8 cellular contexts compared by ENCODE assay signal in the genomic region with DNA sequence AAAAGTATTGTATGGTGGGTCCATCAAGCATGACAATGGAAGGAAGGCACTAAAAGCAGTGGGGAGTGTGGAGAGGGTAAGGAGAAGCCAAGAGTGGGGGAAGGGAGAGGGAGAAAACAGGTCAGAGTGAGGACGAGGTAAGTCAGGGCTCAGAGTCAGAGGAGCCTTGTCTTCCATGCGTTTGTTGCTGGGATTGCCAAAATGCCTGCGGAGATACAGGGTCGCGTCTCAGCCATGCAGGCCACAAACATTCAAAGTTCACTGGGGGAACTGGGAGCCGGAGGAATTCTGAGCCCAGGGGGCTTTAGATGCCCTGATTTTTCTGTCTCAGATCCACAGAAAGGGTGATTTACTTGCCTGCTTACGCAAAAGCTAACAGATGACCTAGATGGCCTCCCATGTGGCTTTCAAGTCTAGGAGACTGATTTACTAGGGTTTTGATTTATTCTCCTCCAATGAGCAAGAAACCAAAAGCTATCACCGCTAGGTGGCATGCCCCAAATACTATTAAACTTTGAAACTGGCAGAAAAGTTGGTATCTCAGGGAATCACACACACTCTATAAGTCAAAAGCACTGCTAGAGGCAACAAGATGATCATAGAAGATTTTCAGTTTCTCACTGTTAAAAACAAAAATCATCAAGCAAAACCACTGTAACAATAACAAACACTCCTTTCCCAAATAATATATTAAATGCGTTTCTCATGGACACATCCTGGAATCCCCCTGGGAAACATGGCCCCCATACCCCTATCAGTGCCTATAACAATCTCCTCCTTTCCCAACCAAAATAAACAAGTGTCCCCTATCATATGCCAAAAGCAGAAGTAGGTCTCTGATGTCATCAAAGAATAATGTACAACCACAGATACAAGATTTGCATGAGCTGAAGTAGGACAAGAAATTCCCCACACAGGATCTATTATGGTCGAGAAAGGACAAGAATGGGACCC. TPM values are rescaled to one million over a fixed set of nuclear protein-coding genes. Genes with fewer than 3 reads are reported as not detected.
DNase-seq lines count a peak whose midpoint lies in the region; ATAC-seq and TF ChIP-seq lines count a peak whose summit lies in the region.

No MANE protein-coding gene starts in this region.

- no peaks in the 10 kb centered on the region for H3K9me3 ChIP-seq in OCI-LY1 (ENCODE audit: low read length)

- TF ChIP-seq CTCF in OCI-LY1 (IDR thresholded peaks at IDR 0.05; ENCODE audit: low read length): peak; percentile 71
- peak; percentile 90 for TF ChIP-seq CTCF in foreskin keratinocyte (conservative IDR thresholded peaks at IDR 0.05)

- no peaks in the 10 kb centered on the region for H3K27me3 Mint-ChIP-seq in activated T-helper 17 cell treated with anti-CD3 and anti-CD28 coated beads, Interleukin-2, amount 50 U/mL, for 72 hours

- no peaks in the 10 kb centered on the region for H3F3A ChIP-seq in OCI-LY1 (ENCODE audit: insufficient read depth, low read length)

- H3K36me3 Mint-ChIP-seq in activated T-helper 17 cell treated with anti-CD3 and anti-CD28 coated beads, Interleukin-2, amount 50 U/mL, for 72 hours (ENCODE audit: low read depth): no peaks in the 10 kb centered on the region

- H3K27me3 ChIP-seq in OCI-LY1 (ENCODE audit: insufficient read depth, low read length) (no peaks in the 10 kb centered on the region), foreskin keratinocyte (no peaks in the 10 kb centered on the region)

- no peaks in the 10 kb centered on the region for H4K20me1 ChIP-seq in OCI-LY1 (ENCODE audit: insufficient read depth, low read length)

- peak; percentile 65 for DNase-seq in DMS114 treated with DMSO at 0.1 percent for 48 hours (lab: John Stamatoyannopoulos, UW; ENCODE audit: unreplicated experiment)
- peak; percentile 31 to 63 for DNase-seq in foreskin keratinocyte
- DNase-seq in non-pigmented ciliary epithelial cell (ENCODE audit: low read depth): peak; percentile 53
- DNase-seq in DMS79 treated with DMSO at 0.1 percent for 48 hours (lab: John Stamatoyannopoulos, UW): no peak

- H3K4me2 ChIP-seq in OCI-LY1 (ENCODE audit: low read length): no peak overlapping the region

- peak overlapping the region; percentile 59 for H3K4me3 Mint-ChIP-seq in activated T-helper 17 cell treated with anti-CD3 and anti-CD28 coated beads, Interleukin-2, amount 50 U/mL, for 72 hours

- no peak overlapping the region for H3K4me3 ChIP-seq in OCI-LY1 (ENCODE audit: low read depth, low read length, poor library complexity, severe bottlenecking)

- peak overlapping the region; percentile 87 for H3K27ac Mint-ChIP-seq in activated T-helper 17 cell treated with anti-CD3 and anti-CD28 coated beads, Interleukin-2, amount 50 U/mL, for 72 hours

- no peaks in the 10 kb centered on the region for H3K36me3 ChIP-seq in OCI-LY1 (ENCODE audit: insufficient read depth, low read length)

- H3K4me1 ChIP-seq in OCI-LY1 (ENCODE audit: insufficient read depth, low read length, severe bottlenecking) (peaks cover 10% of the 10 kb centered on the region), foreskin keratinocyte (no peaks in the 10 kb centered on the region)

- no peak overlapping the region for H3K9ac ChIP-seq in OCI-LY1 (ENCODE audit: low read length)

- H3K4me1 Mint-ChIP-seq in activated T-helper 17 cell treated with anti-CD3 and anti-CD28 coated beads, Interleukin-2, amount 50 U/mL, for 72 hours: peaks cover 22% of the 10 kb centered on the region

- no peaks in the 10 kb centered on the region for H3K9me3 Mint-ChIP-seq in activated T-helper 17 cell treated with anti-CD3 and anti-CD28 coated beads, Interleukin-2, amount 50 U/mL, for 72 hours

- ATAC-seq in GM19452 (IDR thresholded peaks at IDR 0.05; ENCODE audit: unreplicated experiment) (peak; percentile 80), HG03469 (IDR thresholded peaks at IDR 0.05; ENCODE audit: unreplicated experiment) (peak; percentile 74), foreskin keratinocyte (peak; percentile 56)
- ATAC-seq in activated T-helper 17 cell treated with anti-CD3 and anti-CD28 coated beads, Interleukin-2, amount 50 U/mL, for 72 hours (replicated peaks): peak; percentile 87

- H3K9me2 ChIP-seq in OCI-LY1 (ENCODE audit: low read depth, low read length): no peaks in the 10 kb centered on the region

- H3K79me2 ChIP-seq in OCI-LY1 (ENCODE audit: insufficient read depth, low read length): no peaks in the 10 kb centered on the region

- no peak overlapping the region for H3K27ac ChIP-seq in OCI-LY1 (ENCODE audit: low read depth, low read length, poor library complexity, severe bottlenecking)
- H3K27ac ChIP-seq in foreskin keratinocyte: no peak overlapping the region

- H2AFZ ChIP-seq in OCI-LY1 (ENCODE audit: low read length): no peak overlapping the region

RNA-seq across cellular contexts. Expression of a gene that starts 26.6 kb away (rescaled TPM):
- 10 to 100 TPM; 14.2 to 31.5 TPM for total RNA-seq in activated T-helper 17 cell treated with anti-CD3 and anti-CD28 coated beads, Interleukin-2, amount 50 U/mL, for 72 hours
- total RNA-seq in foreskin keratinocyte: 6.1 and 6.9 TPM in 2 replicates
- 2.1 and 2.6 TPM in 2 replicates for polyA plus RNA-seq in foreskin keratinocyte
